In the genomic region with DNA sequence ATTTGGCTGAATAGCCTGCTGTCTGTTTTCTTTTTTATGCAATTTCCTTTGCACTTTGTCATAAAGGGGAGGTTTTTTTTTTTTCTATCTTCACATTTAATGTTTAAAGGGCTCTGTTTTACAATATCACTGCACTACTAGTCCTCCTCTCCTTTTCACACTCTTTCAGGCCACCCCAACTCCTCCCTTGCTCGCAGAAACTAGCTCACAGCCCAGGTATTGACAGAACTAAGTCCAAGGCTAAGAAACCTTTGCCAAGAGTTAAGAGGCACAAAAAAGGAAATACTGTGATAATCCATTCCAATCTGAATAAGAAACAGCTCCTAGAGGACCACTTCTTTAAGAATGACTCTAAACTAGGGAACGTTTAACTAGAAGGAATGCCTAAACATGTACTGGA, we compare ENCODE assay signal across 23 cellular contexts. TPM values are rescaled to one million over a fixed set of nuclear protein-coding genes. Genes with fewer than 3 reads are reported as not detected.
DNase-seq lines count a peak whose midpoint lies in the region; ATAC-seq and TF ChIP-seq lines count a peak whose summit lies in the region.
"Had no signal": no experiment of that assay in that cellular context is flagged by ENCODE, and none has a peak within 500 bp of the region (broad histone marks: within the 10 kb centered on the region; RNA-seq: fewer than 3 reads in every experiment).

No MANE protein-coding gene starts in this region.

- H3K9ac ChIP-seq in iPS-15b (ENCODE audit: low read depth, low read length) = peak overlapping the region; percentile 9
- H3K9ac ChIP-seq: BLaER1 had no signal

- no peak for TF ChIP-seq CTCF in osteoblast (IDR thresholded peaks at IDR 0.05; ENCODE audit: extremely low read depth, low read depth, low read length)
- no peak for TF ChIP-seq CTCF in vagina (IDR thresholded peaks at IDR 0.05)

- peak overlapping the region; percentile 18 for H3K4me3 ChIP-seq in right cardiac atrium (ENCODE audit: low read length)
- peak overlapping the region; percentile 72 for H3K4me3 ChIP-seq in iPS-15b (ENCODE audit: low read depth, low read length)
- H3K4me3 ChIP-seq in osteoblast (ENCODE audit: insufficient read depth, low read length) = no peak overlapping the region
- peak overlapping the region; percentile 50 to 53 for H3K4me3 ChIP-seq in vagina
- H3K4me3 ChIP-seq: BLaER1, GM12878 had no signal

- intact Hi-C loops in right cardiac atrium (cut with DNase I) = no loop called here
- intact Hi-C loops in Right ventricle myocardium superior (cut with DNase I) = no loop called here
- intact Hi-C loops in vagina (cut with DNase I) = no loop called here

- H3K4me2 ChIP-seq in osteoblast (ENCODE audit: insufficient read depth, low read length) = peak overlapping the region; percentile 80
- H3K4me2 ChIP-seq: BLaER1 had no signal

- no peaks in the 10 kb centered on the region for H3K36me3 ChIP-seq in iPS-15b (ENCODE audit: control insufficient read depth, insufficient read depth, low read length)
- no peaks in the 10 kb centered on the region for H3K36me3 ChIP-seq in osteoblast (ENCODE audit: insufficient read depth, low read length)
- H3K36me3 ChIP-seq in vagina = no peaks in the 10 kb centered on the region
- H3K36me3 ChIP-seq: BLaER1, left ventricle myocardium inferior, tibial artery had no signal

- TF ChIP-seq POLR2A in vagina (IDR thresholded peaks at IDR 0.05) = no peak

- H2AFZ ChIP-seq in osteoblast (ENCODE audit: low read length) = no peak overlapping the region

- H3K27ac ChIP-seq in right cardiac atrium (ENCODE audit: low read length) (no peak overlapping the region), osteoblast (ENCODE audit: low read depth, low read length) (no peak overlapping the region), vagina (peak overlapping the region; percentile 88)
- H3K27ac ChIP-seq: BLaER1, tibial artery had no signal

- no peak for DNase-seq in right cardiac atrium
- DNase-seq in Right ventricle myocardium superior = no peak
- DNase-seq in osteoblast (ENCODE audit: insufficient read length, low spot score, missing footprints) = no peak
- no peak for DNase-seq in vagina (ENCODE audit: extremely low spot score in 2 of 2)
- no peak for DNase-seq in activated naive CD4-positive, alpha-beta T cell treated with Interleukin-2 at 50 U/mL for 16 hours
- no peak for DNase-seq in NCI-H1694 (lab: John Stamatoyannopoulos, UW)
- DNase-seq in NK-92 (lab: John Stamatoyannopoulos, UW; ENCODE audit: unreplicated experiment) = no peak
- DNase-seq: activated CD4-positive, alpha-beta T cell treated with anti-CD3 and anti-CD28 coated beads for 48 hours; activated CD8-positive, alpha-beta memory T cell treated with anti-CD3 and anti-CD28 coated beads, Interleukin-2, amount 50 U/mL, for 4 hours; activated gamma-delta T cell; foreskin fibroblast; GDM1; left ventricle myocardium inferior; NCI-H1694 treated with DMSO at 0.1 percent for 48 hours; NCI-H345; RPMI8226; stimulated activated CD4-positive, alpha-beta T cell treated with anti-CD3 and anti-CD28 coated beads, Interleukin-12 subunit alpha, Interleukin-12 subunit beta, amount 100 ng/mL, for 4 hours; tibial artery had no signal

- H3K9me3 ChIP-seq in right cardiac atrium (ENCODE audit: control insufficient read depth, low read length) (no peaks in the 10 kb centered on the region), iPS-15b (ENCODE audit: control insufficient read depth, insufficient read depth, low read length) (no peaks in the 10 kb centered on the region), osteoblast (ENCODE audit: low read depth, low read length) (no peaks in the 10 kb centered on the region), vagina (no peaks in the 10 kb centered on the region)
- H3K9me3 ChIP-seq: left ventricle myocardium inferior, tibial artery had no signal

- no peaks in the 10 kb centered on the region for H4K20me1 ChIP-seq in osteoblast (ENCODE audit: insufficient read depth, low read length)
- H4K20me1 ChIP-seq: BLaER1 had no signal

- H3K79me2 ChIP-seq in osteoblast (ENCODE audit: insufficient read depth, low read length) = no peaks in the 10 kb centered on the region

- H3K27me3 ChIP-seq in right cardiac atrium (ENCODE audit: control insufficient read depth, insufficient read depth) (no peaks in the 10 kb centered on the region), iPS-15b (ENCODE audit: control insufficient read depth, insufficient read depth, low read length) (peaks cover 47% of the 10 kb centered on the region), osteoblast (ENCODE audit: insufficient read depth, low read length) (peaks cover 23% of the 10 kb centered on the region), vagina (no peaks in the 10 kb centered on the region)

- H3K4me1 ChIP-seq in right cardiac atrium (ENCODE audit: control insufficient read depth, insufficient read depth, low read length) (peaks cover 2% of the 10 kb centered on the region), iPS-15b (ENCODE audit: control insufficient read depth, insufficient read depth, low read length) (peaks cover 12% of the 10 kb centered on the region), osteoblast (ENCODE audit: insufficient read depth, low read length) (peaks cover 9% of the 10 kb centered on the region), vagina (peaks cover 7% of the 10 kb centered on the region)
- H3K4me1 ChIP-seq: BLaER1 had no signal

- 54% methylated on average over 2 of the region's 2 CpGs for WGBS in right cardiac atrium

- no peak for ATAC-seq in right cardiac atrium
- no peak for ATAC-seq in Right ventricle myocardium superior (ENCODE audit: poor library complexity)

RNA-seq across cellular contexts. Expression of gene FGF10, which starts 1.1 kb away (rescaled TPM):
- total RNA-seq in right cardiac atrium = 1 to 10 TPM in 2 of 4 donors, under 1 TPM in 2; 0.31 to 3.7 (median 1.0) TPM
- polyA plus RNA-seq in right cardiac atrium = 0.52 TPM
- 1.6 TPM for total RNA-seq in Right ventricle myocardium superior
- 1.4 and 1.8 TPM in 2 replicates for total RNA-seq in osteoblast
- 41.3 TPM for total RNA-seq in vagina
- total RNA-seq: chondrocyte, GM12878, pulmonary artery endothelial cell had no signal
- polyA plus RNA-seq: GM12878 had no signal
